In genomic region chr4:71355971-71356370, GRCh38 we compare ENCODE assay signal across 24 cellular contexts. TPM values are rescaled to one million over a fixed set of nuclear protein-coding genes. Genes with fewer than 3 reads are reported as not detected.
"Had no signal": no experiment of that assay in that cellular context is flagged by ENCODE, and none has a peak within 500 bp of the region (broad histone marks: within the 10 kb centered on the region; RNA-seq: fewer than 3 reads in every experiment).

No MANE protein-coding gene starts in this region.

- H3K27ac Mint-ChIP-seq: dendritic cell treated with granulocyte-macrophage colony-stimulating factor and Interleukin-4, amounts not matched to agents 40 ng/mL and 50 ng/mL, for 4 days; effector memory CD8-positive, alpha-beta T cell; endodermal cell had no signal

- ATAC-seq: effector memory CD8-positive, alpha-beta T cell; esophagus mucosa; foreskin keratinocyte; gastrocnemius medialis; gastroesophageal sphincter; heart left ventricle; heart right ventricle had no signal

- FAIRE-seq: endothelial cell of umbilical vein had no signal

- H3K4me3 Mint-ChIP-seq: dendritic cell treated with granulocyte-macrophage colony-stimulating factor and Interleukin-4, amounts not matched to agents 40 ng/mL and 50 ng/mL, for 4 days; effector memory CD8-positive, alpha-beta T cell; endodermal cell had no signal

- DNase-seq: colonic mucosa; cortex of kidney; dermis blood vessel endothelial cell; dorsolateral prefrontal cortex; effector CD4-positive, alpha-beta T cell; effector CD8-positive, alpha-beta T cell; effector memory CD4-positive, alpha-beta T cell; effector memory CD8-positive, alpha-beta T cell; endodermal cell; erythroblast; esophagus squamous epithelium; foreskin fibroblast; foreskin keratinocyte; foreskin melanocyte; gastrocnemius medialis; glutamatergic neuron; head of caudate nucleus; heart left ventricle; heart right ventricle had no signal

- H3K9me3 Mint-ChIP-seq: dendritic cell treated with granulocyte-macrophage colony-stimulating factor and Interleukin-4, amounts not matched to agents 40 ng/mL and 50 ng/mL, for 4 days; effector memory CD8-positive, alpha-beta T cell; endodermal cell had no signal

- H3K27me3 Mint-ChIP-seq: dendritic cell treated with granulocyte-macrophage colony-stimulating factor and Interleukin-4, amounts not matched to agents 40 ng/mL and 50 ng/mL, for 4 days; effector memory CD8-positive, alpha-beta T cell had no signal

RNA-seq across cellular contexts. Expression of gene SLC4A4, which starts 17.2 kb away (rescaled TPM):
- total RNA-seq: dermis microvascular lymphatic vessel endothelial cell, endothelial cell of umbilical vein had no signal
